In genomic region chr15:90594297-90594696, GRCh38 we compare ENCODE assay signal across 9 cellular contexts.
DNase-seq lines count a peak whose midpoint lies in the region; ATAC-seq, FAIRE-seq and TF ChIP-seq lines count a peak whose summit lies in the region.
"Had no signal": no experiment of that assay in that cellular context is flagged by ENCODE, and none has a peak within 500 bp of the region (broad histone marks: within the 10 kb centered on the region; RNA-seq: fewer than 3 reads in every experiment).

No MANE protein-coding gene starts in this region.

- intact Hi-C loops in activated CD4-positive, alpha-beta memory T cell treated with anti-CD3 and anti-CD28 coated beads for 36 hours (cut with micrococcal nuclease) = loop anchor here (1.0 to 10.0 kb wide), 5 partner anchors 20 to 177 kb away; no protein-coding TSS in a partner anchor
- intact Hi-C loops in pancreas (cut with DNase I) = no loop called here

- peak; percentile 78 for FAIRE-seq in GM12891 (lab: Jason Lieb, UNC)
- no peak for FAIRE-seq in pancreas (lab: Jason Lieb, UNC)

- no peaks in the 10 kb centered on the region for H3K9me2 ChIP-seq in Loucy (replicated peaks; ENCODE audit: low read depth, low read length)

- DNase-seq in GM12891 (ENCODE audit: insufficient read length, low spot score) = no peak
- DNase-seq in activated CD4-positive, alpha-beta memory T cell treated with anti-CD3 and anti-CD28 coated beads for 36 hours = peak; percentile 93
- DNase-seq in pancreas = peak; percentile 56 to 78 (median 68)
- peak; percentile 93 for DNase-seq in thoracic aorta (ENCODE audit: low spot score)
- DNase-seq in NCI-H187 (lab: John Stamatoyannopoulos, UW) = no peak
- no peak for DNase-seq in dedifferentiated amniotic fluid mesenchymal stem cell (ENCODE audit: extremely low spot score)

- no peaks in the 10 kb centered on the region for H3K9me3 Mint-ChIP-seq in activated CD4-positive, alpha-beta memory T cell treated with anti-CD3 and anti-CD28 coated beads for 36 hours

- CTCF ChIA-PET in activated CD4-positive, alpha-beta memory T cell treated with anti-CD3 and anti-CD28 coated beads for 36 hours (lab: Charles Lee) = interaction anchor here (1.0 to 1.7 kb wide), 4 partner anchors 50 to 293 kb away, joined by 3 to 5 read pairs (median 3); no protein-coding TSS in a partner anchor

- no peaks in the 10 kb centered on the region for H4K20me1 ChIP-seq in Loucy (ENCODE audit: insufficient read depth, low read length, poor library complexity, severe bottlenecking)

- TF ChIP-seq POLR2A in GM12891 (IDR thresholded peaks at IDR 0.05; ENCODE audit: low read depth, low read length) = no peak

- H3K27ac Mint-ChIP-seq in activated CD4-positive, alpha-beta memory T cell treated with anti-CD3 and anti-CD28 coated beads for 36 hours = peak overlapping the region; percentile 100

- peak overlapping the region; percentile 86 for H3K4me3 Mint-ChIP-seq in activated CD4-positive, alpha-beta memory T cell treated with anti-CD3 and anti-CD28 coated beads for 36 hours

- WGBS in pancreas, 2 donors = 57 to 62% methylated on average over 9 of the region's 9 CpGs

- peaks cover 16% of the 10 kb centered on the region for H3K36me3 Mint-ChIP-seq in activated CD4-positive, alpha-beta memory T cell treated with anti-CD3 and anti-CD28 coated beads for 36 hours

- peaks cover 80% of the 10 kb centered on the region for H3K4me1 Mint-ChIP-seq in activated CD4-positive, alpha-beta memory T cell treated with anti-CD3 and anti-CD28 coated beads for 36 hours (ENCODE audit: low read depth)

- H3F3A ChIP-seq in Loucy (ENCODE audit: low read depth) = no peaks in the 10 kb centered on the region

- ATAC-seq in pancreas (peak; percentile 83 to 94 (median 93)), thoracic aorta (ENCODE audit: insufficient number of reproducible peaks, low FRiP score, low read depth) (peak; percentile 89)

- H3K4me3 ChIP-seq in Loucy (ENCODE audit: low read length, poor library complexity, severe bottlenecking) = peak overlapping the region; percentile 19
- H3K4me3 ChIP-seq in endocrine pancreas (ENCODE audit: control insufficient read depth, insufficient read depth, low read length) = peak overlapping the region; percentile 12
- no peak overlapping the region for H3K4me3 ChIP-seq in pancreas
- peak overlapping the region; percentile 42 for H3K4me3 ChIP-seq in thoracic aorta

- peak overlapping the region; percentile 24; the same call in 1 of the 2 replicates for H2AFZ ChIP-seq in Loucy (ENCODE audit: low read length)

- H3K4me2 ChIP-seq in Loucy (ENCODE audit: low read depth, low read length, poor library complexity, severe bottlenecking) = peak overlapping the region; percentile 43

- POLR2A ChIA-PET in activated CD4-positive, alpha-beta memory T cell treated with anti-CD3 and anti-CD28 coated beads for 36 hours (lab: Charles Lee) = interaction anchor here (0.5 to 1.2 kb wide), 7 partner anchors 9 to 447 kb away, joined by 3 to 4 read pairs (median 3); partner anchors contain the start of genes CIB1 and GDPGP1

- H3K9me3 ChIP-seq in Loucy (ENCODE audit: insufficient read depth, low read depth, low read length) (no peaks in the 10 kb centered on the region), endocrine pancreas (ENCODE audit: control insufficient read depth, low read length) (no peaks in the 10 kb centered on the region), pancreas (no peaks in the 10 kb centered on the region), thoracic aorta (no peaks in the 10 kb centered on the region)

- TF ChIP-seq CTCF in Loucy (conservative IDR thresholded peaks at IDR 0.05; ENCODE audit: low read length) = no peak
- TF ChIP-seq CTCF in pancreas (IDR thresholded peaks at IDR 0.05) = no peak
- no peak for TF ChIP-seq CTCF in thoracic aorta (IDR thresholded peaks at IDR 0.05)

- H3K79me2 ChIP-seq in Loucy (ENCODE audit: insufficient read depth, low read length) = peaks cover 4% of the 10 kb centered on the region; the same call in 1 of the 2 replicates

- H3K36me3 ChIP-seq in Loucy (ENCODE audit: insufficient read depth, low read length) (no peaks in the 10 kb centered on the region; the same call in 1 of the 2 replicates), endocrine pancreas (ENCODE audit: control insufficient read depth, insufficient read depth, low read length) (no peaks in the 10 kb centered on the region), pancreas (no peaks in the 10 kb centered on the region), thoracic aorta (no peaks in the 10 kb centered on the region)

- H3K27ac ChIP-seq in pancreas (peak overlapping the region; percentile 7 to 80 (median 49)), thoracic aorta (peak overlapping the region; percentile 88 to 90)
- H3K27ac ChIP-seq: HL-60 had no signal

- H3K27me3 Mint-ChIP-seq in activated CD4-positive, alpha-beta memory T cell treated with anti-CD3 and anti-CD28 coated beads for 36 hours = no peaks in the 10 kb centered on the region

- H3K4me1 ChIP-seq in Loucy (ENCODE audit: insufficient read depth, low read length, poor library complexity, severe bottlenecking) (peaks cover 33% of the 10 kb centered on the region), endocrine pancreas (ENCODE audit: control insufficient read depth, insufficient read depth, low read length) (peaks cover 24% of the 10 kb centered on the region), pancreas (peaks cover 0 to 7% (median 0%) of the 10 kb centered on the region in 3 donors), thoracic aorta (ENCODE audit: control insufficient read depth in 1 of 2, low read depth in 2 of 2) (peaks cover 54 to 94% of the 10 kb centered on the region in 2 donors)

- H3K9ac ChIP-seq in Loucy (ENCODE audit: low read depth, low read length, poor library complexity, severe bottlenecking) (peak overlapping the region; percentile 51), endocrine pancreas (ENCODE audit: control insufficient read depth, insufficient read depth, low read length) (no peak overlapping the region)

- H3K27me3 ChIP-seq in Loucy (ENCODE audit: insufficient read depth, low read length, poor library complexity, severe bottlenecking) (no peaks in the 10 kb centered on the region), endocrine pancreas (ENCODE audit: control insufficient read depth, insufficient read depth, low read length) (no peaks in the 10 kb centered on the region), pancreas (no peaks in the 10 kb centered on the region), thoracic aorta (replicated peaks; ENCODE audit: insufficient read depth) (no peaks in the 10 kb centered on the region)

TF ChIP-seq in GM12891, 5 proteins besides CTCF, POLR2A, EP300 and RAD21:
- TF ChIP-seq TAF1 (IDR thresholded peaks at IDR 0.05; ENCODE audit: low read depth, low read length) = no peak
- TF ChIP-seq SPI1 (IDR thresholded peaks at IDR 0.05; ENCODE audit: low read depth, low read length) = peak; percentile 32; the same call in 1 of the 2 replicates
TF ChIP-seq in GM12891: peak in this region for 1.

Comparison
In these comparisons a context has a peak if more than half of its experiments do, and no peak if none do; other contexts are left out.
1. DNase-seq: peak in activated CD4-positive, alpha-beta memory T cell treated with anti-CD3 and anti-CD28 coated beads for 36 hours (single experiment), pancreas (6 of 6) and thoracic aorta (single experiment); none in GM12891 (single experiment), NCI-H187 (0 of 2) and dedifferentiated amniotic fluid mesenchymal stem cell (single experiment).
2. H3K4me3 ChIP-seq: peak in Loucy (single experiment), endocrine pancreas (single experiment) and thoracic aorta (single experiment); none in pancreas (0 of 4).